ENCODE assay signal across 1 cellular context in the genomic region with DNA sequence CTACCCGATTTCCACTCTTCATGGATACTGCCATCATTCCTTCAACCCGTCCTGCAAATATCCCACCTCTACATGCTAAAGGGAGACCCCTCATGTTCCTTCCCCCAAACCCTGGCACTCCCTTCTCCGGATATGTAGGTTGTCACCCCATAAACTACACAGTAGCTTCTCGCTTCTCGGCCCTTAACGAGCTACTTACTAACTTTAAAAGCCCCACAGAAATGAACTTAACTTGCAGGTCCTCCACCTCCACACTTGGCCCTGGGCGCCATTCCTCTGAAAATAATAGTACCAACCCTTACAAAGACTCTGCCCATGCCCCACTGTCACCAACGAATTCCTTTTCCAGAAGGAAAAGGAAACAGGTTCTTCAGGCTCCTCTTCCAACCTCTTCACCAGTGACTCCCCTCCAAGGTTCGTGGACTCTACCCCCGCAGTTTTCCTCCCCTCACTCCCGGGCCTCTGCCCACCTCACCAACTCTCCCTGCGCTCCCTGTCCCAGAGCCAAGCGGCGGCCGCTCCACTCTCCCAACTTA.
TF ChIP-seq lines count a peak whose summit lies in the region.

No MANE protein-coding gene starts in this region.

TF ChIP-seq in H1, 55 proteins besides CTCF, POLR2A, EP300 and RAD21:
- TF ChIP-seq RBBP5 (IDR thresholded peaks at IDR 0.05; ENCODE audit: borderline replicate concordance, low read depth, low read length), result no peak
- no peak for TF ChIP-seq HDAC2 (IDR thresholded peaks at IDR 0.05; ENCODE audit: borderline replicate concordance in 1 of 2, low read depth in 2 of 2, low read length in 2 of 2)
- TF ChIP-seq, protein P1, sequence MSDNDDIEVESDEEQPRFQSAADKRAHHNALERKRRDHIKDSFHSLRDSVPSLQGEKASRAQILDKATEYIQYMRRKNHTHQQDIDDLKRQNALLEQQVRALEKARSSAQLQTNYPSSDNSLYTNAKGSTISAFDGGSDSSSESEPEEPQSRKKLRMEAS (IDR thresholded peaks at IDR 0.05), result no peak
- TF ChIP-seq JUND (IDR thresholded peaks at IDR 0.05; ENCODE audit: low read length), result no peak
- TF ChIP-seq BCL11A (IDR thresholded peaks at IDR 0.05; ENCODE audit: low read depth in 2 of 2, low read length in 2 of 2), result no peak
- TF ChIP-seq EGR1 (IDR thresholded peaks at IDR 0.05; ENCODE audit: borderline replicate concordance, low read depth, low read length), result no peak
- TF ChIP-seq KDM5A (IDR thresholded peaks at IDR 0.05; ENCODE audit: low read length), result no peak
